In genomic region chr4:141023051-141023450, GRCh38 we compare ENCODE assay signal across 24 cellular contexts.
DNase-seq lines count a peak whose midpoint lies in the region; ATAC-seq, FAIRE-seq and TF ChIP-seq lines count a peak whose summit lies in the region.
"Had no signal": no experiment of that assay in that cellular context is flagged by ENCODE, and none has a peak within 500 bp of the region (broad histone marks: within the 10 kb centered on the region; RNA-seq: fewer than 3 reads in every experiment).

No MANE protein-coding gene starts in this region.

- CTCF ChIA-PET in HepG2 (lab: Yijun Ruan, JAX; ENCODE audit: low intra/inter-chr PET ratio, low total read pairs), result no interaction called here

- ATAC-seq in HepG2 (no peak), right lobe of liver (no peak), GM21717 (IDR thresholded peaks at IDR 0.05; ENCODE audit: unreplicated experiment) (no peak)
- ATAC-seq: GM12878 had no signal

- H3K4me3 ChIP-seq in HepG2 (replicated peaks in 1 of 3; ENCODE audit: insufficient read depth in 1 of 3, low read depth in 2 of 3, low read length in 3 of 3) (no peak overlapping the region), right lobe of liver (no peak overlapping the region), Loucy (ENCODE audit: low read length, poor library complexity, severe bottlenecking) (peak overlapping the region; percentile 38)
- H3K4me3 ChIP-seq: BLaER1, GM12878 had no signal

- intact Hi-C loops in HepG2 (cut with micrococcal nuclease; ENCODE audit: unreplicated experiment) (no loop called here), right lobe of liver (cut with DNase I) (no loop called here)

- no peak for TF ChIP-seq RAD21 in HepG2 (CRISPR knock-in tag; IDR thresholded peaks at IDR 0.05)

- H3K4me2 ChIP-seq in HepG2 (ENCODE audit: low read depth, low read length), result no peak overlapping the region
- H3K4me2 ChIP-seq in Loucy (ENCODE audit: low read depth, low read length, poor library complexity, severe bottlenecking), result peak overlapping the region; percentile 59

- H2AFZ ChIP-seq in HepG2 (ENCODE audit: low read length) (no peak overlapping the region), Loucy (ENCODE audit: low read length) (no peak overlapping the region)

- TF ChIP-seq EP300 in HepG2 (IDR thresholded peaks at IDR 0.05; ENCODE audit: low read depth in 2 of 2, low read length in 2 of 2) (no peak), HepG2 (CRISPR knock-in tag; IDR thresholded peaks at IDR 0.05; ENCODE audit: borderline replicate concordance) (no peak)

- in situ Hi-C loops in HepG2 (cut with HindIII; ENCODE audit: extremely low pct_ligation_motif_present, low pct_unique_long_range_greater_than_20kb), result no loop called here

- no peak for TF ChIP-seq CTCF in HepG2 (CRISPR knock-in tag; IDR thresholded peaks at IDR 0.05)
- no peak for TF ChIP-seq CTCF in right lobe of liver (IDR thresholded peaks at IDR 0.05)
- TF ChIP-seq CTCF in Loucy (conservative IDR thresholded peaks at IDR 0.05; ENCODE audit: low read length), result no peak

- POLR2A ChIA-PET in HepG2 (lab: Yijun Ruan, JAX), result no interaction called here

- no peak for DNase-seq in HepG2 (ENCODE audit: low spot score)
- DNase-seq in right lobe of liver, result no peak
- no peak for DNase-seq in GM19239 (ENCODE audit: insufficient read length, low spot score)
- DNase-seq: 8988T; ACHN; BE2C; C1 segment of cervical spinal cord; CD4-positive, alpha-beta memory T cell; CD4-positive, CD25-positive, alpha-beta regulatory T cell; CD8-positive, alpha-beta memory T cell; COR-L47; DMS153; DMS53; DMS79; DND-41; EL; GDM1 had no signal

- H4K20me1 ChIP-seq in HepG2 (ENCODE audit: insufficient read depth, low read length) (no peaks in the 10 kb centered on the region), Loucy (ENCODE audit: insufficient read depth, low read length, poor library complexity, severe bottlenecking) (no peaks in the 10 kb centered on the region)
- H4K20me1 ChIP-seq: BLaER1 had no signal

- no peaks in the 10 kb centered on the region for H3K9me2 ChIP-seq in Loucy (replicated peaks; ENCODE audit: low read depth, low read length)

- H3K9me3 ChIP-seq in HepG2 (ENCODE audit: low read length), result no peaks in the 10 kb centered on the region
- no peaks in the 10 kb centered on the region for H3K9me3 ChIP-seq in right lobe of liver
- no peaks in the 10 kb centered on the region for H3K9me3 ChIP-seq in Loucy (ENCODE audit: insufficient read depth, low read depth, low read length)
- H3K9me3 ChIP-seq: BE2C, BLaER1 had no signal

- no peaks in the 10 kb centered on the region; a peak in 1 of 5 replicates for H3K27me3 ChIP-seq in HepG2 (ENCODE audit: control insufficient read depth in 1 of 2, insufficient read depth in 2 of 2, low read length in 2 of 2)
- no peaks in the 10 kb centered on the region for H3K27me3 ChIP-seq in right lobe of liver
- no peaks in the 10 kb centered on the region for H3K27me3 ChIP-seq in Loucy (ENCODE audit: insufficient read depth, low read length, poor library complexity, severe bottlenecking)
- H3K27me3 ChIP-seq: BE2C, BLaER1 had no signal

- BruUV-seq in HepG2 (replicated peaks; lab: Mats Ljungman, UMichigan), result no TSS peak

- FAIRE-seq in HepG2 (lab: Jason Lieb, UNC) (no peak), GM19239 (lab: Jason Lieb, UNC) (no peak)
- FAIRE-seq: A204.1, GM12878, GM12892, GM18507 had no signal

- 0% methylated on average over 1 of the region's 1 CpG for WGBS in HepG2 (ENCODE audit: low lambda C conversion rate)
- WGBS in right lobe of liver (ENCODE audit: insufficient coverage, low coverage, low lambda C conversion rate, missing lambda C conversion rate), result 58% methylated on average over 1 of the region's 1 CpG

- no peak for TF ChIP-seq POLR2A in HepG2 (IDR thresholded peaks at IDR 0.05; ENCODE audit: insufficient read depth in 1 of 2, low read depth in 2 of 2, low read length in 2 of 2)
- TF ChIP-seq POLR2A in right lobe of liver (IDR thresholded peaks at IDR 0.05), result no peak

- H3K79me2 ChIP-seq in HepG2 (ENCODE audit: insufficient read depth, low read length) (no peaks in the 10 kb centered on the region), Loucy (ENCODE audit: insufficient read depth, low read length) (peaks cover 6% of the 10 kb centered on the region; the same call in 1 of the 2 replicates)

- H3K36me3 ChIP-seq in HepG2 (replicated peaks in 1 of 2; ENCODE audit: control insufficient read depth in 1 of 2, insufficient read depth in 2 of 2, low read length in 2 of 2) (no peaks in the 10 kb centered on the region), right lobe of liver (no peaks in the 10 kb centered on the region), Loucy (ENCODE audit: insufficient read depth, low read length) (no peaks in the 10 kb centered on the region)
- H3K36me3 ChIP-seq: BE2C, BLaER1 had no signal

- peaks cover 5% of the 10 kb centered on the region; the same call in 1 of the 2 replicates for H3F3A ChIP-seq in Loucy (ENCODE audit: low read depth)

- H3K27ac ChIP-seq in HepG2 (ENCODE audit: extremely low read length, insufficient read depth, low read length) (no peak overlapping the region), right lobe of liver (no peak overlapping the region)
- H3K27ac ChIP-seq: BLaER1 had no signal

- H3K9ac ChIP-seq in HepG2 (ENCODE audit: insufficient read depth, low read depth, low read length), result no peak overlapping the region
- no peak overlapping the region for H3K9ac ChIP-seq in Loucy (ENCODE audit: low read depth, low read length, poor library complexity, severe bottlenecking)
- H3K9ac ChIP-seq: BLaER1 had no signal

- no peaks in the 10 kb centered on the region for H3K4me1 ChIP-seq in HepG2 (ENCODE audit: insufficient read depth, low read length)
- H3K4me1 ChIP-seq in right lobe of liver, result no peaks in the 10 kb centered on the region
- peaks cover 32% of the 10 kb centered on the region for H3K4me1 ChIP-seq in Loucy (ENCODE audit: insufficient read depth, low read length, poor library complexity, severe bottlenecking)

TF ChIP-seq in HepG2, 621 proteins besides CTCF, POLR2A, EP300 and RAD21 (continues in another document):
- TF ChIP-seq, protein P1, sequence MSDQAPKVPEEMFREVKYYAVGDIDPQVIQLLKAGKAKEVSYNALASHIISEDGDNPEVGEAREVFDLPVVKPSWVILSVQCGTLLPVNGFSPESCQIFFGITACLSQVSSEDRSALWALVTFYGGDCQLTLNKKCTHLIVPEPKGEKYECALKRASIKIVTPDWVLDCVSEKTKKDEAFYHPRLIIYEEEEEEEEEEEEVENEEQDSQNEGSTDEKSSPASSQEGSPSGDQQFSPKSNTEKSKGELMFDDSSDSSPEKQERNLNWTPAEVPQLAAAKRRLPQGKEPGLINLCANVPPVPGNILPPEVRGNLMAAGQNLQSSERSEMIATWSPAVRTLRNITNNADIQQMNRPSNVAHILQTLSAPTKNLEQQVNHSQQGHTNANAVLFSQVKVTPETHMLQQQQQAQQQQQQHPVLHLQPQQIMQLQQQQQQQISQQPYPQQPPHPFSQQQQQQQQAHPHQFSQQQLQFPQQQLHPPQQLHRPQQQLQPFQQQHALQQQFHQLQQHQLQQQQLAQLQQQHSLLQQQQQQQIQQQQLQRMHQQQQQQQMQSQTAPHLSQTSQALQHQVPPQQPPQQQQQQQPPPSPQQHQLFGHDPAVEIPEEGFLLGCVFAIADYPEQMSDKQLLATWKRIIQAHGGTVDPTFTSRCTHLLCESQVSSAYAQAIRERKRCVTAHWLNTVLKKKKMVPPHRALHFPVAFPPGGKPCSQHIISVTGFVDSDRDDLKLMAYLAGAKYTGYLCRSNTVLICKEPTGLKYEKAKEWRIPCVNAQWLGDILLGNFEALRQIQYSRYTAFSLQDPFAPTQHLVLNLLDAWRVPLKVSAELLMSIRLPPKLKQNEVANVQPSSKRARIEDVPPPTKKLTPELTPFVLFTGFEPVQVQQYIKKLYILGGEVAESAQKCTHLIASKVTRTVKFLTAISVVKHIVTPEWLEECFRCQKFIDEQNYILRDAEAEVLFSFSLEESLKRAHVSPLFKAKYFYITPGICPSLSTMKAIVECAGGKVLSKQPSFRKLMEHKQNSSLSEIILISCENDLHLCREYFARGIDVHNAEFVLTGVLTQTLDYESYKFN (CRISPR knock-in tag; conservative IDR thresholded peaks at IDR 0.05), result no peak
- TF ChIP-seq PCBP1 (IDR thresholded peaks at IDR 0.05; ENCODE audit: borderline replicate concordance, low read depth, low read length) (no peak), ZNF747 (CRISPR knock-in tag; IDR thresholded peaks at IDR 0.05; ENCODE audit: borderline replicate concordance) (no peak), SRSF1 (optimal IDR thresholded peaks at IDR 0.05; ENCODE audit: low read depth, low read length) (no peak)
